ENCODE assay signal across 8 cellular contexts in the genomic region with DNA sequence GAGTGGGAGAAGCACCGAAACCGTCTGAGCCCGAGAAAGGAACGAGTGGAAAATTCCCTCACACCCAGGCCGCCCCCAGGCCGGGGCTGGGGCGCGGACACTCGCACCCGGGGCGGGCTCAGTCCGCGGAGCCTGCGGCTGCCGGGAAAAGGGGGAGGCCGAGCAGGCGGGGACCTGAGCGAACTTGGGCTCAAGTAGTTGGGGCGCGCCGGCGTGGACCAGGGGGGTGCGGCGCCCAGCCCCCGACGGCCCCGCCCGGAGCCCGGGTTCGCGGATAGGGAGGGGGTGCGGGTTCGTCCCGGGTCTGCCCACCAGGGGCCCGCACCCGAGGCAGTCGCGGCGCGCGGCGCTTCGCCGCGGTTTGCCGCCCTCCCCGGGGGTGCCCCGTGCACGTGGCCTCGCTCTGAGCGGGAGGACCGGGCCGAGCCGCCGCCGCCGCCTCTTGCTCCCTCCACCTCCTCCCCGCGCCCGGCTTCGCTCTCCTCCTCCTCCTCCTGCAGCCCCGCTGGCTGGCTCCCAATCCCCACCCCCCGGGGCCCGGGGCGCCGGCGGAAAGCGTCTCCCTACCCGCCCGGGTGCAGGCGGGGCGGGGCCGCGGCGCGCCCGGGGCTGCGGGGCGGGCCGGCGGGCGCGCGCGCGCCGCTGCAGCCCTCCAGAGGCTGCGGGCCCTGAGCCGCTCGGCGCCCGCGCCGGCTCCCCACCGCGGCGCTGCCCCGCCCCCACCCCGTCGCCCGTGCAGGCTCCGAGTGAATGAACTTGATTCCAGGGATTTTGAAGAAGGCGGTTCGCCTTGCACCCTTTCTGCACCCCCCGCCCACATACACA. TPM values are rescaled to one million over a fixed set of nuclear protein-coding genes. Genes with fewer than 3 reads are reported as not detected.
DNase-seq lines count a peak whose midpoint lies in the region; FAIRE-seq and TF ChIP-seq lines count a peak whose summit lies in the region.

No MANE protein-coding gene starts in this region.

- FAIRE-seq in RCC 7860 (lab: Jason Lieb, UNC) (no peak), keratinocyte (lab: Jason Lieb, UNC) (no peak)

- peak overlapping the region; percentile 98 for H3K9ac ChIP-seq in keratinocyte (ENCODE audit: control insufficient read depth, extremely low read depth, insufficient read depth, low read length)

- dilution Hi-C loops in keratinocyte (cut with MboI; ENCODE audit: extremely low pct_ligation_motif_present, low sequenced_read_pairs): no loop called here

- TF ChIP-seq CTCF in AG09309 (IDR thresholded peaks at IDR 0.05; ENCODE audit: control insufficient read depth, insufficient read depth, low read depth, low read length, missing control alignments) (no peak), keratinocyte (optimal IDR thresholded peaks at IDR 0.05 in 1 of 3, IDR thresholded peaks at IDR 0.05 in 1 of 3, conservative IDR thresholded peaks at IDR 0.05 in 1 of 3; ENCODE audit: extremely low read depth in 1 of 3, insufficient read depth in 2 of 3, low read length in 3 of 3) (no peak)

- no peaks in the 10 kb centered on the region for H3K36me3 ChIP-seq in keratinocyte (ENCODE audit: control insufficient read depth in 2 of 2, extremely low read depth in 1 of 2, insufficient read depth in 2 of 2, low read length in 2 of 2)

- H3K4me1 ChIP-seq in keratinocyte (ENCODE audit: control insufficient read depth, extremely low read depth, insufficient read depth, low read length): peaks cover 42% of the 10 kb centered on the region

- DNase-seq in AG09309 (ENCODE audit: low read depth): no peak
- peak; percentile 54 for DNase-seq in HPDE6-E6E7 (ENCODE audit: extremely low spot score)
- peak; percentile 28 for DNase-seq in RCC 7860 (ENCODE audit: low spot score)
- DNase-seq in cerebellum (ENCODE audit: low spot score): peak; percentile 87
- DNase-seq in keratinocyte (ENCODE audit: low read depth, low spot score): no peak
- no peak for DNase-seq in stimulated activated CD4-positive, alpha-beta T cell treated with anti-CD3 and anti-CD28 coated beads, Interleukin-12 subunit alpha, Interleukin-12 subunit beta, amount 100 ng/mL, for 4 hours

- H3K4me2 ChIP-seq in keratinocyte (ENCODE audit: control insufficient read depth, extremely low read depth, insufficient read depth, low read depth, low read length): peak overlapping the region; percentile 77

- H3K9me1 ChIP-seq in keratinocyte (ENCODE audit: control insufficient read depth, extremely low read depth, insufficient read depth, low read length): no peaks in the 10 kb centered on the region

- H3K27me3 ChIP-seq in keratinocyte (ENCODE audit: control insufficient read depth, extremely low read depth, insufficient read depth, low read length): no peaks in the 10 kb centered on the region

- TF ChIP-seq POLR2A in GM18526 (IDR thresholded peaks at IDR 0.05; ENCODE audit: extremely low read depth, insufficient read length): peak; percentile 17

- no peaks in the 10 kb centered on the region for H4K20me1 ChIP-seq in keratinocyte (ENCODE audit: control insufficient read depth, extremely low read depth, insufficient read depth, low read length)

- H2AFZ ChIP-seq in keratinocyte (ENCODE audit: control insufficient read depth, low read length): peak overlapping the region; percentile 43

- H3K9me3 ChIP-seq in keratinocyte (ENCODE audit: control insufficient read depth, low read depth, low read length): no peaks in the 10 kb centered on the region

- H3K79me2 ChIP-seq in keratinocyte (ENCODE audit: control insufficient read depth, insufficient read depth, low read length): peaks cover 36% of the 10 kb centered on the region

- H3K4me3 ChIP-seq in AG09309 (ENCODE audit: control insufficient read depth, low read depth, low read length) (peak overlapping the region; percentile 16; the same call in 1 of the 2 replicates), keratinocyte (ENCODE audit: control insufficient read depth in 2 of 3, extremely low read depth in 1 of 3, insufficient read depth in 2 of 3, low read depth in 1 of 3, low read length in 3 of 3) (peak overlapping the region; percentile 61 to 81 (median 78)), skin epidermis (peak overlapping the region; percentile 50 to 67 (median 57))

- H3K27ac ChIP-seq in keratinocyte (ENCODE audit: control insufficient read depth, insufficient read depth, low read length) (peak overlapping the region; percentile 95), skin epidermis (peak overlapping the region; percentile 76 to 99 (median 93))

RNA-seq across cellular contexts. Expression of a gene that starts 1.2 kb away (rescaled TPM):
- total RNA-seq in cerebellum: 236 TPM
- 3.6 to 23.1 TPM (median 8.9 TPM) in 3 replicates for polyA plus RNA-seq in keratinocyte
- polyA plus RNA-seq in keratinocyte (2011; ENCODE audit: low read depth): 12.3 TPM
- 7.3 and 10.7 TPM in 2 replicates for polyA plus RNA-seq in keratinocyte (2011; cell fraction: cytosol; rRNA removed)
- polyA plus RNA-seq in keratinocyte (2011; cell fraction: nucleus; rRNA removed): 25.9 and 27.8 TPM in 2 replicates
- polyA plus RNA-seq in keratinocyte (2012; ENCODE audit: low replicate concordance): 9.5 and 16.1 TPM in 2 replicates
- 18.4 to 56.7 TPM (median 39.1 TPM) in 3 replicates for polyA minus RNA-seq in keratinocyte
- polyA minus RNA-seq in keratinocyte (2011; cell fraction: cytosol; rRNA and poly(A)+ RNA removed): 9.4 TPM
- 19.2 and 58.1 TPM in 2 replicates for polyA minus RNA-seq in keratinocyte (2011; cell fraction: nucleus; rRNA and poly(A)+ RNA removed)

Comparison
In these comparisons a context has a peak if more than half of its experiments do, and no peak if none do; other contexts are left out.
1. DNase-seq: peak in HPDE6-E6E7 (single experiment), RCC 7860 (single experiment) and cerebellum (single experiment); none in AG09309 (single experiment), keratinocyte (single experiment) and stimulated activated CD4-positive, alpha-beta T cell treated with anti-CD3 and anti-CD28 coated beads, Interleukin-12 subunit alpha, Interleukin-12 subunit beta, amount 100 ng/mL, for 4 hours (single experiment).
2. H3K4me3 ChIP-seq: peak in every context shown above with its lines; median percentile 78 in keratinocyte; 57 in skin epidermis; 16 in AG09309.